ENCODE assay signal across 8 cellular contexts in genomic region chr15:90001683-90002427, GRCh38. TPM values are rescaled to one million over a fixed set of nuclear protein-coding genes. Genes with fewer than 3 reads are reported as not detected.
DNase-seq lines count a peak whose midpoint lies in the region; ATAC-seq and TF ChIP-seq lines count a peak whose summit lies in the region.

No MANE protein-coding gene starts in this region.

- TF ChIP-seq CTCF in GM10248 (IDR thresholded peaks at IDR 0.05; ENCODE audit: control extremely low read depth, extremely low read depth, low read depth, missing control alignments), result no peak
- no peak for TF ChIP-seq CTCF in foreskin keratinocyte (conservative IDR thresholded peaks at IDR 0.05)
- TF ChIP-seq CTCF in tibial artery (IDR thresholded peaks at IDR 0.05), result no peak

- ATAC-seq in HG02759 (IDR thresholded peaks at IDR 0.05; ENCODE audit: unreplicated experiment), result peak; percentile 47
- peak; percentile 2 for ATAC-seq in foreskin keratinocyte
- no peak for ATAC-seq in HG03025 (IDR thresholded peaks at IDR 0.05; ENCODE audit: low FRiP score, unreplicated experiment)

- H3K27me3 ChIP-seq in foreskin keratinocyte (no peaks in the 10 kb centered on the region), neuron (ENCODE audit: insufficient read depth, low read length) (no peaks in the 10 kb centered on the region), tibial artery (no peaks in the 10 kb centered on the region)

- POLR2A ChIA-PET in GM10248 (lab: Yijun Ruan, JAX), result interaction anchor here (0.7 kb wide), 1 partner anchor 10 kb away, joined by 5 read pairs; no protein-coding TSS in a partner anchor

- CTCF ChIA-PET in GM10248 (lab: Yijun Ruan, JAX), result interaction anchor here (1.3 to 3.4 kb wide), 2 partner anchors 69 to 77 kb away, joined by 3 to 19 read pairs; no protein-coding TSS in a partner anchor

- peaks cover 30% of the 10 kb centered on the region for H3K4me1 ChIP-seq in foreskin keratinocyte
- H3K4me1 ChIP-seq in neuron (ENCODE audit: insufficient read depth, low read length), result peaks cover 38% of the 10 kb centered on the region
- H3K4me1 ChIP-seq in tibial artery, result peaks cover 0 to 60% (median 25%) of the 10 kb centered on the region in 4 donors

- intact Hi-C loops in tibial artery (cut with DNase I; ENCODE audit: low total_unique reads), result loop anchor here (10.0 kb wide), 1 partner anchor 63 kb away; no protein-coding TSS in a partner anchor

- DNase-seq in GM10248 (ENCODE audit: extremely low spot score) (peak; percentile 82), RKO (ENCODE audit: low spot score) (peak; percentile 73), activated gamma-delta T cell treated with Interleukin-2 at 50 U/mL for 16 hours (peak; percentile 55), foreskin keratinocyte (peak in 1 of 2 donors; percentile 31), tibial artery (peak; percentile 60 to 82)

- H3K9me3 ChIP-seq in neuron (ENCODE audit: low read length) (no peaks in the 10 kb centered on the region), tibial artery (no peaks in the 10 kb centered on the region)

- peak overlapping the region; percentile 72 for H3K4me3 ChIP-seq in neuron (ENCODE audit: low read length)
- peak overlapping the region; percentile 64 to 90 for H3K4me3 ChIP-seq in tibial artery

- no peak overlapping the region for H2AFZ ChIP-seq in neuron (ENCODE audit: low read depth, low read length)

- H3K36me3 ChIP-seq in neuron (ENCODE audit: insufficient read depth, low read length) (no peaks in the 10 kb centered on the region), tibial artery (no peaks in the 10 kb centered on the region)

- H3K27ac ChIP-seq in foreskin keratinocyte, result peak overlapping the region; percentile 88
- H3K27ac ChIP-seq in tibial artery, result peak overlapping the region; percentile 68 to 89

RNA-seq across cellular contexts. Expression of gene ZNF710, which starts 0.7 kb away (rescaled TPM):
- 30.3 and 36.8 TPM in 2 replicates for total RNA-seq in foreskin keratinocyte
- 25.1 and 32.1 TPM in 2 replicates for polyA plus RNA-seq in foreskin keratinocyte
